ENCODE assay signal across 21 cellular contexts in the genomic region with DNA sequence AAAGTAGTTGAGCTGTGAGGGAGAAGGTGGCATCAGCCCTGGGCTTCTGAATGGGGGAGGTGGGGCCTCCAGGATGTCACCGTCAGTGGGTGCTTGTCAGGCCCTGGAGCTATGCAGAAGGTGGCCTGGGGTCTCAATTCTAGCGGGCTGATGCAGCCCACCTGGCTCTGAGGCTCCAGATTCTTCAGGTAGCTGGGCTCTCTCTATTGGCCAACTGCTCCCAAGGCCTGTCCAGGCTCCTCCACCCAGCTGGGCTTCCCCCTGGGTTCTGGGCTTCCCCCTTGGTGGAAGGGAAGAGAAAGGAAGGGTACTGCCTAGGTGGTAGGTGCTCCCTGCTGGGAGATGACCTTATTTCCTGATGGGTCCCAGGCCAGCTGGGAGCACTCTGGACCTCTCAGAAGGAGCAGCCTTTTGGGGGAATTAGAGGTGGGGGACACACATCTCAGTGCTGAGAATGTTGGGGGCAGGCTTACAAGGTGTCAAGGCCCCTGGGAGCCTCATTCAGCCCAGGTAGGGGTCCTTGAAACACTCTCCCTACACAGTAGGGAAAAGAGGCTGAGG.
A peak's percentile ranks its signal among the peaks of the same experiment; 100 is the strongest.
DNase-seq lines count a peak whose midpoint lies in the region; ATAC-seq and TF ChIP-seq lines count a peak whose summit lies in the region.
"Had no signal": no experiment of that assay in that cellular context is flagged by ENCODE, and none has a peak within 500 bp of the region (broad histone marks: within the 10 kb centered on the region; RNA-seq: fewer than 3 reads in every experiment).

No MANE protein-coding gene starts in this region.

- intact Hi-C loops in upper lobe of right lung (cut with DNase I) (no loop called here), left ventricle myocardium inferior (cut with micrococcal nuclease) (no loop called here)

- TF ChIP-seq CTCF in coronary artery (IDR thresholded peaks at IDR 0.05), result no peak
- TF ChIP-seq CTCF in upper lobe of right lung (IDR thresholded peaks at IDR 0.05), result no peak
- TF ChIP-seq CTCF in left ventricle myocardium inferior (IDR thresholded peaks at IDR 0.05; ENCODE audit: borderline replicate concordance), result no peak
- TF ChIP-seq CTCF in RWPE1 (conservative IDR thresholded peaks at IDR 0.05; ENCODE audit: low read depth), result no peak

- H3K36me3 ChIP-seq in upper lobe of right lung (no peaks in the 10 kb centered on the region), left ventricle myocardium inferior (no peaks in the 10 kb centered on the region)
- H3K36me3 ChIP-seq: BE2C, BLaER1 had no signal

- CTCF ChIA-PET in RWPE1 (lab: Yijun Ruan, JAX), result no interaction called here

- peaks cover 18 to 30% of the 10 kb centered on the region in 2 donors for H3K9me3 Mint-ChIP-seq in activated naive CD4-positive, alpha-beta T cell treated with anti-CD3 and anti-CD28 coated beads, Interleukin-2, amount 50 U/mL, for 72 hours

- H3K9me3 ChIP-seq in upper lobe of right lung (no peaks in the 10 kb centered on the region), left ventricle myocardium inferior (replicated peaks) (no peaks in the 10 kb centered on the region)
- H3K9me3 ChIP-seq: BE2C, BLaER1 had no signal

- no peak overlapping the region for H3K4me3 ChIP-seq in coronary artery
- no peak overlapping the region for H3K4me3 ChIP-seq in upper lobe of right lung
- H3K4me3 ChIP-seq in left ventricle myocardium inferior, result no peak overlapping the region
- H3K4me3 ChIP-seq: BLaER1, GM12878 had no signal

- POLR2A ChIA-PET in RWPE1 (lab: Yijun Ruan, JAX; ENCODE audit: low non-redundant PET), result no interaction called here

- H3K27me3 ChIP-seq in upper lobe of right lung, result no peaks in the 10 kb centered on the region
- peaks cover 4% of the 10 kb centered on the region for H3K27me3 ChIP-seq in left ventricle myocardium inferior (ENCODE audit: low read depth)
- H3K27me3 ChIP-seq: BE2C, BLaER1 had no signal

- H3K4me1 ChIP-seq in upper lobe of right lung (no peaks in the 10 kb centered on the region), left ventricle myocardium inferior (no peaks in the 10 kb centered on the region)
- H3K4me1 ChIP-seq: BE2C, BLaER1 had no signal

- DNase-seq in coronary artery (ENCODE audit: low spot score), result peak; percentile 26
- peak; percentile 35 for DNase-seq in left lobe of liver (ENCODE audit: low spot score)
- DNase-seq in upper lobe of right lung, result no peak
- no peak for DNase-seq in left ventricle myocardium inferior
- no peak for DNase-seq in RWPE1 (ENCODE audit: low spot score)
- DNase-seq in activated naive CD4-positive, alpha-beta T cell treated with anti-CD3 and anti-CD28 coated beads, Interleukin-2, amount 50 U/mL, for 72 hours (ENCODE audit: low spot score in 2 of 2), result no peak
- DNase-seq: 8988T; BE2C; CD4-positive, alpha-beta memory T cell; CD4-positive, CD25-positive, alpha-beta regulatory T cell; CD8-positive, alpha-beta memory T cell; COR-L47; DMS 273 treated with DMSO at 0.1 percent for 48 hours; DMS153; DMS79; DND-41; EL had no signal

- ATAC-seq in left lobe of liver, result no peak
- ATAC-seq in upper lobe of right lung, result peak; percentile 10
- ATAC-seq in GM19467 (IDR thresholded peaks at IDR 0.05; ENCODE audit: unreplicated experiment), result no peak
- no peak for ATAC-seq in activated naive CD4-positive, alpha-beta T cell treated with anti-CD3 and anti-CD28 coated beads, Interleukin-2, amount 50 U/mL, for 72 hours
- ATAC-seq: GM12878 had no signal

- H3K27ac Mint-ChIP-seq in activated naive CD4-positive, alpha-beta T cell treated with anti-CD3 and anti-CD28 coated beads, Interleukin-2, amount 50 U/mL, for 72 hours, result no peak overlapping the region
- H3K27ac Mint-ChIP-seq: CD14-positive monocyte; CD4-positive, alpha-beta memory T cell; CD4-positive, CD25-positive, alpha-beta regulatory T cell; CD8-positive, alpha-beta memory T cell had no signal

- H3K36me3 Mint-ChIP-seq in activated naive CD4-positive, alpha-beta T cell treated with anti-CD3 and anti-CD28 coated beads, Interleukin-2, amount 50 U/mL, for 72 hours, result peaks cover 8 to 16% of the 10 kb centered on the region in 2 donors
- H3K36me3 Mint-ChIP-seq: CD14-positive monocyte; CD4-positive, alpha-beta memory T cell; CD4-positive, CD25-positive, alpha-beta regulatory T cell had no signal

- H3K27ac ChIP-seq in coronary artery (no peak overlapping the region), upper lobe of right lung (no peak overlapping the region), left ventricle myocardium inferior (replicated peaks) (no peak overlapping the region), RWPE1 (no peak overlapping the region)
- H3K27ac ChIP-seq: BLaER1 had no signal

Comparison
In these comparisons a context has a peak if more than half of its experiments do, and no peak if none do; other contexts are left out.
1. DNase-seq: peak in coronary artery (single experiment) and left lobe of liver (single experiment); none in upper lobe of right lung (single experiment), left ventricle myocardium inferior (single experiment), RWPE1 (single experiment) and activated naive CD4-positive, alpha-beta T cell treated with anti-CD3 and anti-CD28 coated beads, Interleukin-2, amount 50 U/mL, for 72 hours (0 of 2).